19 cellular contexts compared by ENCODE assay signal in genomic region chr3:177800565-177800964, GRCh38.
"Had no signal": no experiment of that assay in that cellular context is flagged by ENCODE, and none has a peak within 500 bp of the region (broad histone marks: within the 10 kb centered on the region; RNA-seq: fewer than 3 reads in every experiment).

No MANE protein-coding gene starts in this region.

- H3K9me3 Mint-ChIP-seq: activated naive CD4-positive, alpha-beta T cell treated with anti-CD3 and anti-CD28 coated beads, Interleukin-2, amount 50 U/mL, for 24 hours; immature natural killer cell; nephron; stimulated activated naive CD8-positive, alpha-beta T cell treated with anti-CD3 and anti-CD28 coated beads, Interleukin-15, amount 100 ng/mL, for 72 hours; WTC11 had no signal

- DNase-seq: activated CD4-positive, alpha-beta T cell treated with anti-CD3 and anti-CD28 coated beads, Interleukin-2, amount 10 ng/mL, durations not matched to agents 24 days and 14 days; activated effector memory CD4-positive, alpha-beta T cell treated with Interleukin-2 at 50 U/mL for 16 hours; activated T-cell treated with anti-CD3 and anti-CD28 coated beads for 4 hours; dorsolateral prefrontal cortex; immature natural killer cell; left cardiac atrium; mucosa of descending colon; occipital lobe; sigmoid colon; stimulated activated CD4-positive, alpha-beta T cell treated with anti-CD3 and anti-CD28 coated beads, Interleukin-4, amount 100 ng/mL, for 24 hours; stimulated activated naive CD8-positive, alpha-beta T cell treated with anti-CD3 and anti-CD28 coated beads, Interleukin-15, amount 100 ng/mL, for 72 hours had no signal

- H3K27me3 ChIP-seq: dorsolateral prefrontal cortex, sigmoid colon had no signal

- H3K27ac ChIP-seq: sigmoid colon, thoracic aorta had no signal

- ATAC-seq: left cardiac atrium; mucosa of descending colon; stimulated activated naive CD8-positive, alpha-beta T cell treated with anti-CD3 and anti-CD28 coated beads, Interleukin-15, amount 100 ng/mL, for 72 hours; WTC11 had no signal

- H3K4me3 Mint-ChIP-seq: activated CD4-positive, alpha-beta T cell treated with anti-CD3 and anti-CD28 coated beads, Interleukin-2, amount 10 ng/mL, durations not matched to agents 24 days and 14 days; activated naive CD4-positive, alpha-beta T cell treated with anti-CD3 and anti-CD28 coated beads, Interleukin-2, amount 50 U/mL, for 24 hours; immature natural killer cell; nephron; stimulated activated naive CD8-positive, alpha-beta T cell treated with anti-CD3 and anti-CD28 coated beads, Interleukin-15, amount 100 ng/mL, for 72 hours; T-helper 1 cell treated with Interleukin-12 subunit alpha and Interleukin-12 subunit beta and Interleukin-4 antibody, amounts not matched to agents 30 μg/mL and 1 μg/mL, for 36 hours; WTC11 had no signal

- H3K36me3 ChIP-seq: sigmoid colon, thoracic aorta had no signal

- H3K9me3 ChIP-seq: mucosa of descending colon, sigmoid colon, thoracic aorta had no signal

- FAIRE-seq: bronchial epithelial cell, urothelium cell line had no signal

- H3K4me3 ChIP-seq: dorsolateral prefrontal cortex, lung, mucosa of descending colon, sigmoid colon, thoracic aorta had no signal

- H3K36me3 Mint-ChIP-seq: immature natural killer cell, WTC11 had no signal

- H3K27ac Mint-ChIP-seq: activated CD4-positive, alpha-beta T cell treated with anti-CD3 and anti-CD28 coated beads, Interleukin-2, amount 10 ng/mL, durations not matched to agents 24 days and 14 days; nephron; stimulated activated naive CD8-positive, alpha-beta T cell treated with anti-CD3 and anti-CD28 coated beads, Interleukin-15, amount 100 ng/mL, for 72 hours; T-helper 1 cell treated with Interleukin-12 subunit alpha and Interleukin-12 subunit beta and Interleukin-4 antibody, amounts not matched to agents 30 μg/mL and 1 μg/mL, for 36 hours; WTC11 had no signal

- H3K27me3 Mint-ChIP-seq: activated CD4-positive, alpha-beta T cell treated with anti-CD3 and anti-CD28 coated beads, Interleukin-2, amount 10 ng/mL, durations not matched to agents 24 days and 14 days; activated naive CD4-positive, alpha-beta T cell treated with anti-CD3 and anti-CD28 coated beads, Interleukin-2, amount 50 U/mL, for 24 hours; stimulated activated naive CD8-positive, alpha-beta T cell treated with anti-CD3 and anti-CD28 coated beads, Interleukin-15, amount 100 ng/mL, for 72 hours had no signal
